Comparison of ENCODE assay signal across 16 cellular contexts in genomic region chr6:142881771-142882170, GRCh38.
A peak's percentile ranks its signal among the peaks of the same experiment; 100 is the strongest.
DNase-seq lines count a peak whose midpoint lies in the region; TF ChIP-seq lines count a peak whose summit lies in the region.
"Had no signal": no experiment of that assay in that cellular context is flagged by ENCODE, and none has a peak within 500 bp of the region (broad histone marks: within the 10 kb centered on the region; RNA-seq: fewer than 3 reads in every experiment).

No MANE protein-coding gene starts in this region.

- TF ChIP-seq CTCF in breast epithelium (IDR thresholded peaks at IDR 0.05), result no peak

- no peaks in the 10 kb centered on the region for H3K9me2 ChIP-seq in GM23248 (ENCODE audit: insufficient read depth)

- H3K79me2 ChIP-seq in GM23248 (ENCODE audit: insufficient read depth), result peaks cover 96% of the 10 kb centered on the region

- H3K4me1 Mint-ChIP-seq in CD8-positive, alpha-beta memory T cell, result peaks cover 86 to 97% (median 96%) of the 10 kb centered on the region in 3 donors
- peaks cover 85% of the 10 kb centered on the region for H3K4me1 Mint-ChIP-seq in activated T-helper 1 cell treated with anti-CD3 and anti-CD28 coated beads, Interleukin-12 subunit alpha, Interleukin-12 subunit beta, Interleukin-2, Interleukin-4 antibody, amounts not matched to agents 30 ng/mL and 10 ng/mL and 1 ng/mL, durations not matched to agents 14 hours and 24 hours and 36 hours (ENCODE audit: low read depth)

- intact Hi-C loops in activated T-helper 1 cell treated with anti-CD3 and anti-CD28 coated beads, Interleukin-12 subunit alpha, Interleukin-12 subunit beta, Interleukin-2, Interleukin-4 antibody, amounts not matched to agents 30 ng/mL and 10 ng/mL and 1 ng/mL, durations not matched to agents 14 hours and 24 hours and 36 hours (cut with micrococcal nuclease), result no loop called here
- intact Hi-C loops in breast epithelium (cut with DNase I; ENCODE audit: low total_unique reads), result no loop called here

- POLR2A ChIA-PET in CD8-positive, alpha-beta memory T cell (lab: Charles Lee), result interaction anchor here (0.9 to 1.5 kb wide), 2 partner anchors 8 to 24 kb away, joined by 3 to 4 read pairs; no protein-coding TSS in a partner anchor

- H3K9me3 Mint-ChIP-seq in CD8-positive, alpha-beta memory T cell, result no peaks in the 10 kb centered on the region
- H3K9me3 Mint-ChIP-seq in activated T-helper 1 cell treated with anti-CD3 and anti-CD28 coated beads, Interleukin-12 subunit alpha, Interleukin-12 subunit beta, Interleukin-2, Interleukin-4 antibody, amounts not matched to agents 30 ng/mL and 10 ng/mL and 1 ng/mL, durations not matched to agents 14 hours and 24 hours and 36 hours, result peaks cover 3% of the 10 kb centered on the region

- no peak for TF ChIP-seq POLR2A in breast epithelium (IDR thresholded peaks at IDR 0.05)

- peak overlapping the region in 7 of 8 donors; percentile 6 to 85 (median 56) for H3K27ac Mint-ChIP-seq in CD8-positive, alpha-beta memory T cell
- peak overlapping the region; percentile 13 for H3K27ac Mint-ChIP-seq in activated T-helper 1 cell treated with anti-CD3 and anti-CD28 coated beads, Interleukin-12 subunit alpha, Interleukin-12 subunit beta, Interleukin-2, Interleukin-4 antibody, amounts not matched to agents 30 ng/mL and 10 ng/mL and 1 ng/mL, durations not matched to agents 14 hours and 24 hours and 36 hours

- peaks cover 71% of the 10 kb centered on the region for H3K4me1 ChIP-seq in CD8-positive, alpha-beta memory T cell (ENCODE audit: insufficient read depth, low read length)
- H3K4me1 ChIP-seq in GM23248 (ENCODE audit: insufficient read depth), result peaks cover 63% of the 10 kb centered on the region
- peaks cover 34% of the 10 kb centered on the region for H3K4me1 ChIP-seq in mesodermal cell (ENCODE audit: control insufficient read depth, insufficient read depth, low read length, poor library complexity, severe bottlenecking)
- H3K4me1 ChIP-seq in breast epithelium, result no peaks in the 10 kb centered on the region

- WGBS in GM23248 (ENCODE audit: low coverage in 1 of 2, low lambda C conversion rate in 2 of 2, missing lambda C conversion rate in 2 of 2), 2 experiments, result 96 to 97% methylated on average over 3 of the region's 3 CpGs
- 70% methylated on average over 3 of the region's 3 CpGs; no CpG with 5 or more reads in 1 of the 2 experiments for WGBS in mesodermal cell (ENCODE audit: insufficient coverage in 2 of 2), 2 experiments

- H3K27me3 ChIP-seq in CD8-positive, alpha-beta memory T cell (ENCODE audit: insufficient read depth, low read length, poor library complexity, severe bottlenecking), result no peaks in the 10 kb centered on the region
- H3K27me3 ChIP-seq in GM23248 (replicated peaks; ENCODE audit: insufficient read depth) (no peaks in the 10 kb centered on the region), breast epithelium (no peaks in the 10 kb centered on the region)
- H3K27me3 ChIP-seq: BLaER1 treated with 17β-estradiol and CSF1 and Interleukin-3, amounts not matched to agents 10 nM and 100 nM; tibial artery had no signal

- peak overlapping the region; percentile 80 for H3K4me2 ChIP-seq in GM23248 (ENCODE audit: unreplicated experiment)
- H3K4me2 ChIP-seq: BLaER1 treated with 17β-estradiol and CSF1 and Interleukin-3, amounts not matched to agents 10 nM and 100 nM had no signal

- DNase-seq in CD8-positive, alpha-beta memory T cell, result no peak
- DNase-seq in GM23248 (peak; percentile 64), AG20443 (ENCODE audit: low spot score) (no peak), breast epithelium (ENCODE audit: low spot score in 2 of 2) (no peak), foreskin melanocyte (no peak)
- DNase-seq in activated T-helper 1 cell treated with anti-CD3 and anti-CD28 coated beads, Interleukin-12 subunit alpha, Interleukin-12 subunit beta, Interleukin-2, Interleukin-4 antibody, amounts not matched to agents 30 ng/mL and 10 ng/mL and 1 ng/mL, durations not matched to agents 14 hours and 24 hours and 36 hours (ENCODE audit: low spot score), result no peak
- DNase-seq: activated CD4-positive, alpha-beta T cell treated with anti-CD3 and anti-CD28 coated beads for 4 hours; activated effector memory CD4-positive, alpha-beta T cell treated with anti-CD3 and anti-CD28 coated beads, Interleukin-2, amount 50 U/mL, for 16 hours; Kasumi-1; kidney; NCI-H1436; NCI-H446; T-helper 1 cell; tibial artery had no signal

- H3K27me3 Mint-ChIP-seq in CD8-positive, alpha-beta memory T cell, result no peaks in the 10 kb centered on the region
- H3K27me3 Mint-ChIP-seq in activated T-helper 1 cell treated with anti-CD3 and anti-CD28 coated beads, Interleukin-12 subunit alpha, Interleukin-12 subunit beta, Interleukin-2, Interleukin-4 antibody, amounts not matched to agents 30 ng/mL and 10 ng/mL and 1 ng/mL, durations not matched to agents 14 hours and 24 hours and 36 hours (ENCODE audit: insufficient read depth), result no peaks in the 10 kb centered on the region

- H3K9ac ChIP-seq in GM23248, result no peak overlapping the region
- H3K9ac ChIP-seq: BLaER1 treated with 17β-estradiol and CSF1 and Interleukin-3, amounts not matched to agents 10 nM and 100 nM had no signal

- CTCF ChIA-PET in CD8-positive, alpha-beta memory T cell (lab: Charles Lee), result interaction anchor here (0.7 to 2.7 kb wide), 6 partner anchors 9 to 135 kb away, joined by 3 to 12 read pairs (median 6); no protein-coding TSS in a partner anchor

- peaks cover 0 to 22% (median 7%) of the 10 kb centered on the region in 3 donors for H3K36me3 Mint-ChIP-seq in CD8-positive, alpha-beta memory T cell
- peaks cover 43% of the 10 kb centered on the region for H3K36me3 Mint-ChIP-seq in activated T-helper 1 cell treated with anti-CD3 and anti-CD28 coated beads, Interleukin-12 subunit alpha, Interleukin-12 subunit beta, Interleukin-2, Interleukin-4 antibody, amounts not matched to agents 30 ng/mL and 10 ng/mL and 1 ng/mL, durations not matched to agents 14 hours and 24 hours and 36 hours (ENCODE audit: low read depth)

- H4K20me1 ChIP-seq in GM23248 (ENCODE audit: insufficient read depth), result no peaks in the 10 kb centered on the region

- peak overlapping the region in 2 of 7 donors; percentile 16 to 69 for H3K4me3 Mint-ChIP-seq in CD8-positive, alpha-beta memory T cell
- no peak overlapping the region for H3K4me3 Mint-ChIP-seq in activated T-helper 1 cell treated with anti-CD3 and anti-CD28 coated beads, Interleukin-12 subunit alpha, Interleukin-12 subunit beta, Interleukin-2, Interleukin-4 antibody, amounts not matched to agents 30 ng/mL and 10 ng/mL and 1 ng/mL, durations not matched to agents 14 hours and 24 hours and 36 hours

- H3K36me3 ChIP-seq in CD8-positive, alpha-beta memory T cell (ENCODE audit: insufficient read depth, low read length), result no peaks in the 10 kb centered on the region
- no peaks in the 10 kb centered on the region for H3K36me3 ChIP-seq in GM23248 (ENCODE audit: low read depth)
- H3K36me3 ChIP-seq in mesodermal cell (ENCODE audit: control insufficient read depth, insufficient read depth, low read length), result no peaks in the 10 kb centered on the region
- no peaks in the 10 kb centered on the region for H3K36me3 ChIP-seq in breast epithelium
- H3K36me3 ChIP-seq: tibial artery had no signal

- no peak overlapping the region for H2AFZ ChIP-seq in GM23248

- no peak overlapping the region for H3K4me3 ChIP-seq in CD8-positive, alpha-beta memory T cell (ENCODE audit: low read length)
- no peak overlapping the region for H3K4me3 ChIP-seq in GM23248
- no peak overlapping the region for H3K4me3 ChIP-seq in mesodermal cell (ENCODE audit: extremely low read depth, insufficient read depth, low read length, poor library complexity, severe bottlenecking)
- no peak overlapping the region for H3K4me3 ChIP-seq in breast epithelium
- H3K4me3 ChIP-seq: BLaER1 treated with 17β-estradiol and CSF1 and Interleukin-3, amounts not matched to agents 10 nM and 100 nM; tibial artery had no signal

- peaks cover 58% of the 10 kb centered on the region for H3F3A ChIP-seq in GM23248 (ENCODE audit: insufficient read depth)

- H3K27ac ChIP-seq in CD8-positive, alpha-beta memory T cell (ENCODE audit: low read depth, low read length), result no peak overlapping the region
- H3K27ac ChIP-seq in GM23248 (peak overlapping the region; percentile 84), mesodermal cell (ENCODE audit: low read depth, low read length, severe bottlenecking) (peak overlapping the region; percentile 67), breast epithelium (no peak overlapping the region)
- H3K27ac ChIP-seq: BLaER1 treated with 17β-estradiol and CSF1 and Interleukin-3, amounts not matched to agents 10 nM and 100 nM; tibial artery had no signal

- in situ Hi-C loops in GM23248 (cut with MboI), result no loop called here

- no peaks in the 10 kb centered on the region for H3K9me3 ChIP-seq in CD8-positive, alpha-beta memory T cell (ENCODE audit: low read length)
- H3K9me3 ChIP-seq in GM23248 (ENCODE audit: low read depth) (no peaks in the 10 kb centered on the region), mesodermal cell (ENCODE audit: control insufficient read depth, low read length) (no peaks in the 10 kb centered on the region), breast epithelium (no peaks in the 10 kb centered on the region)
- H3K9me3 ChIP-seq: tibial artery had no signal

Comparison
In these comparisons a context has a peak if more than half of its experiments do, and no peak if none do; other contexts are left out.
1. H3K27ac ChIP-seq: peak in GM23248 (single experiment) and mesodermal cell (single experiment); none in CD8-positive, alpha-beta memory T cell (single experiment) and breast epithelium (0 of 2).